ENCODE assay signal across 8 cellular contexts in genomic region chr2:130391058-130391871, GRCh38. TPM values are rescaled to one million over a fixed set of nuclear protein-coding genes. Genes with fewer than 3 reads are reported as not detected.
DNase-seq lines count a peak whose midpoint lies in the region; ATAC-seq, FAIRE-seq and TF ChIP-seq lines count a peak whose summit lies in the region.

No MANE protein-coding gene starts in this region.

- H3K4me3 ChIP-seq in CD4-positive, CD25-positive, alpha-beta regulatory T cell (ENCODE audit: low read depth, low read length): peak overlapping the region; percentile 44
- peak overlapping the region; percentile 65 to 76 (median 70) for H3K4me3 ChIP-seq in H1 (ENCODE audit: extremely low read depth in 1 of 4, insufficient read depth in 2 of 4, low read depth in 3 of 4, low read length in 4 of 4)
- H3K4me3 ChIP-seq in mesenchymal stem cell (ENCODE audit: insufficient read depth in 1 of 2, low read depth in 1 of 2, low read length in 2 of 2): peak overlapping the region; percentile 79 to 84

- no peak overlapping the region for H3K23ac ChIP-seq in H1 (ENCODE audit: insufficient read length)
- H3K23ac ChIP-seq in mesenchymal stem cell (ENCODE audit: low read length in 2 of 2): no peak overlapping the region

- DNase-seq in CD4-positive, CD25-positive, alpha-beta regulatory T cell: peak; percentile 38 to 70 (median 49)
- DNase-seq in NCI-H82 (lab: John Stamatoyannopoulos, UW) (peak; percentile 85), H1 (ENCODE audit: low read depth in 1 of 2, low spot score in 2 of 2) (peak in 1 of 2 experiments; percentile 81), mesenchymal stem cell (peak; percentile 81)
- DNase-seq in activated CD8-positive, alpha-beta T cell treated with anti-CD3 and anti-CD28 coated beads, Interleukin-2, amount 10 ng/mL, durations not matched to agents 7 days and 5 days: peak; percentile 80
- DNase-seq in stimulated activated CD8-positive, alpha-beta memory T cell treated with anti-CD3 and anti-CD28 coated beads, Interleukin-15, amount 100 ng/mL, for 48 hours (ENCODE audit: low read depth in 2 of 2): peak; percentile 61 to 70

- no peak overlapping the region for H4K91ac ChIP-seq in H1 (replicated peaks; ENCODE audit: insufficient read length, low read length)
- peak overlapping the region; percentile 64 for H4K91ac ChIP-seq in mesenchymal stem cell (ENCODE audit: low read length)

- no peaks in the 10 kb centered on the region for H3K79me1 ChIP-seq in H1 (ENCODE audit: low read depth, low read length)
- peaks cover 2% of the 10 kb centered on the region for H3K79me1 ChIP-seq in mesenchymal stem cell (replicated peaks; ENCODE audit: low read length, poor library complexity, severe bottlenecking)

- H3K4me2 ChIP-seq in H1 (ENCODE audit: insufficient read depth in 1 of 2, low read depth in 2 of 2, low read length in 2 of 2) (peak overlapping the region; percentile 77 to 88), mesenchymal stem cell (ENCODE audit: low read length, poor library complexity, severe bottlenecking) (peak overlapping the region; percentile 85)

- H3K9ac ChIP-seq in H1 (replicated peaks in 1 of 4; ENCODE audit: extremely low read depth in 1 of 4, low read depth in 3 of 4, low read length in 3 of 4) (no peak overlapping the region), mesenchymal stem cell (ENCODE audit: low read length) (peak overlapping the region; percentile 86)

- H4K20me1 ChIP-seq in H1 (replicated peaks in 1 of 2; ENCODE audit: control insufficient read depth in 1 of 2, insufficient read depth in 2 of 2, low read length in 2 of 2): peaks cover 0 to 1% of the 10 kb centered on the region in 2 experiments

- no peak overlapping the region; the same call in none of the 2 replicates for H3K18ac ChIP-seq in H1 (ENCODE audit: extremely low read depth, low read length)
- peak overlapping the region; percentile 74 to 96 for H3K18ac ChIP-seq in mesenchymal stem cell (ENCODE audit: low read depth in 1 of 2, low read length in 2 of 2)

- H3K23me2 ChIP-seq in H1 (ENCODE audit: low read depth, low read length): peaks cover 6% of the 10 kb centered on the region; the same call in 1 of the 2 replicates

- H4K8ac ChIP-seq in H1 (ENCODE audit: extremely low read depth, insufficient read depth, low read length) (peak overlapping the region; percentile 25; the same call in 1 of the 2 replicates), mesenchymal stem cell (ENCODE audit: low read length) (peak overlapping the region; percentile 87)

- H3K27me3 Mint-ChIP-seq in CD4-positive, CD25-positive, alpha-beta regulatory T cell: peaks cover 19% of the 10 kb centered on the region
- H3K27me3 Mint-ChIP-seq in activated CD8-positive, alpha-beta T cell treated with anti-CD3 and anti-CD28 coated beads, Interleukin-2, amount 10 ng/mL, durations not matched to agents 7 days and 5 days (ENCODE audit: low read depth): peaks cover 23% of the 10 kb centered on the region

- H3K56ac ChIP-seq in H1 (replicated peaks; ENCODE audit: insufficient read length, low read depth, low read length): peak overlapping the region; percentile 46

- no peak for FAIRE-seq in H1 (lab: Jason Lieb, UNC)

- CTCF ChIA-PET in activated CD8-positive, alpha-beta T cell treated with anti-CD3 and anti-CD28 coated beads, Interleukin-2, amount 10 ng/mL, durations not matched to agents 7 days and 5 days (lab: Charles Lee): interaction anchor here (1.4 to 2.3 kb wide), 2 partner anchors 18 to 47 kb away, joined by 3 to 14 read pairs; no protein-coding TSS in a partner anchor
- CTCF ChIA-PET in H1 (lab: Charles Lee; ENCODE audit: partially characterized antibody): interaction anchor here (4.8 to 5.2 kb wide), 2 partner anchors 13 to 18 kb away, joined by 27 to 34 read pairs; no protein-coding TSS in a partner anchor

- TF ChIP-seq EP300 in H1 (IDR thresholded peaks at IDR 0.05; ENCODE audit: borderline replicate concordance in 1 of 2, low read depth in 2 of 2, low read length in 2 of 2): no peak

- H3K14ac ChIP-seq in H1 (ENCODE audit: insufficient read length) (no peak overlapping the region), mesenchymal stem cell (ENCODE audit: low read length in 2 of 2) (peak overlapping the region in 1 of 2 experiments; percentile 65)

- ATAC-seq in CD4-positive, CD25-positive, alpha-beta regulatory T cell (ENCODE audit: low read depth in 2 of 2): peak; percentile 84
- ATAC-seq in GM19372 (IDR thresholded peaks at IDR 0.05; ENCODE audit: low read depth, unreplicated experiment): peak; percentile 90
- ATAC-seq in HG03457 (IDR thresholded peaks at IDR 0.05; ENCODE audit: unreplicated experiment): peak; percentile 94
- ATAC-seq in activated CD8-positive, alpha-beta T cell treated with anti-CD3 and anti-CD28 coated beads, Interleukin-2, amount 10 ng/mL, durations not matched to agents 7 days and 5 days: peak; percentile 99

- peaks cover 7% of the 10 kb centered on the region for H3K36me3 Mint-ChIP-seq in CD4-positive, CD25-positive, alpha-beta regulatory T cell
- H3K36me3 Mint-ChIP-seq in activated CD8-positive, alpha-beta T cell treated with anti-CD3 and anti-CD28 coated beads, Interleukin-2, amount 10 ng/mL, durations not matched to agents 7 days and 5 days (ENCODE audit: low read depth): peaks cover 10% of the 10 kb centered on the region

- H2AFZ ChIP-seq in H1 (ENCODE audit: low read length) (0 out of 2 replicates have a peak overlapping the region, but pooled peaks have one; percentile 25), mesenchymal stem cell (ENCODE audit: low read depth, low read length) (peak overlapping the region; percentile 69)

- no peaks in the 10 kb centered on the region for H3K9me3 Mint-ChIP-seq in CD4-positive, CD25-positive, alpha-beta regulatory T cell
- no peaks in the 10 kb centered on the region for H3K9me3 Mint-ChIP-seq in activated CD8-positive, alpha-beta T cell treated with anti-CD3 and anti-CD28 coated beads, Interleukin-2, amount 10 ng/mL, durations not matched to agents 7 days and 5 days (ENCODE audit: insufficient read depth)

- no peak for TF ChIP-seq CTCF in H1 (IDR thresholded peaks at IDR 0.05; ENCODE audit: control extremely low read depth in 1 of 3, insufficient read depth in 1 of 3, low read depth in 1 of 3, low read length in 3 of 3)

- no peaks in the 10 kb centered on the region for H3K36me3 ChIP-seq in CD4-positive, CD25-positive, alpha-beta regulatory T cell (ENCODE audit: control insufficient read depth, insufficient read depth, low read length)
- H3K36me3 ChIP-seq in H1 (ENCODE audit: control insufficient read depth in 2 of 4, insufficient read depth in 4 of 4, low read length in 3 of 4) (no peaks in the 10 kb centered on the region), mesenchymal stem cell (ENCODE audit: control insufficient read depth in 1 of 2, insufficient read depth in 2 of 2, low read depth in 1 of 2, low read length in 2 of 2) (no peaks in the 10 kb centered on the region)

- H4K5ac ChIP-seq in H1 (ENCODE audit: insufficient read length, low read depth, low read length): peak overlapping the region; percentile 72

- no peak overlapping the region for H2BK20ac ChIP-seq in H1 (ENCODE audit: low read length)

- H2BK15ac ChIP-seq in H1 (ENCODE audit: low read length) (no peak overlapping the region), mesenchymal stem cell (ENCODE audit: low read depth, poor library complexity, severe bottlenecking) (peak overlapping the region; percentile 26)

- H2BK12ac ChIP-seq in H1 (ENCODE audit: low read depth, low read length) (0 out of 2 replicates have a peak overlapping the region, but pooled peaks have one; percentile 9), mesenchymal stem cell (ENCODE audit: low read length in 2 of 2) (peak overlapping the region; percentile 24 to 40)

- H3K27ac Mint-ChIP-seq in CD4-positive, CD25-positive, alpha-beta regulatory T cell: peak overlapping the region; percentile 32 to 94 (median 84)
- H3K27ac Mint-ChIP-seq in activated CD8-positive, alpha-beta T cell treated with anti-CD3 and anti-CD28 coated beads, Interleukin-2, amount 10 ng/mL, durations not matched to agents 7 days and 5 days: peak overlapping the region; percentile 91

- H2BK120ac ChIP-seq in H1 (replicated peaks; ENCODE audit: low read depth, low read length) (no peak overlapping the region), mesenchymal stem cell (ENCODE audit: low read depth, low read length) (peak overlapping the region; percentile 62)

- WGBS in H1 (ENCODE audit: extremely low coverage in 1 of 2, insufficient coverage in 1 of 2, insufficient read length in 1 of 2, insufficient replicate concordance in 2 of 2, low coverage in 1 of 2, low lambda C conversion rate in 2 of 2, missing lambda C conversion rate in 1 of 2), 2 experiments: 18% methylated on average over 34 of the region's 59 CpGs; no CpG with 5 or more reads in 1 of the 2 experiments
- 4% methylated on average over 58 of the region's 59 CpGs for WGBS in mesenchymal stem cell

- peaks cover 16% of the 10 kb centered on the region for H3K4me1 ChIP-seq in CD4-positive, CD25-positive, alpha-beta regulatory T cell (ENCODE audit: control insufficient read depth, insufficient read depth, low read length, poor library complexity, severe bottlenecking)
- H3K4me1 ChIP-seq in H1 (replicated peaks in 1 of 4; ENCODE audit: control insufficient read depth in 3 of 4, insufficient read depth in 4 of 4, low read length in 3 of 4) (peaks cover 0 to 10% (median 3%) of the 10 kb centered on the region in 4 experiments; a peak in 5 of 7 replicates), mesenchymal stem cell (ENCODE audit: control insufficient read depth, insufficient read depth, low read depth, low read length) (peaks cover 17% of the 10 kb centered on the region)

- H2BK5ac ChIP-seq in H1 (ENCODE audit: low read depth, low read length) (no peak overlapping the region), mesenchymal stem cell (ENCODE audit: low read depth, low read length, poor library complexity, severe bottlenecking) (peak overlapping the region; percentile 88)

- peak overlapping the region; percentile 82 to 91 (median 86) for H3K4me3 Mint-ChIP-seq in CD4-positive, CD25-positive, alpha-beta regulatory T cell
- peak overlapping the region; percentile 86 for H3K4me3 Mint-ChIP-seq in activated CD8-positive, alpha-beta T cell treated with anti-CD3 and anti-CD28 coated beads, Interleukin-2, amount 10 ng/mL, durations not matched to agents 7 days and 5 days

- TF ChIP-seq POLR2A in H1 (IDR thresholded peaks at IDR 0.05; ENCODE audit: control extremely low read depth in 1 of 2, low read depth in 2 of 2, low read length in 2 of 2): no peak

- no peaks in the 10 kb centered on the region for H3K9me3 ChIP-seq in CD4-positive, CD25-positive, alpha-beta regulatory T cell (ENCODE audit: control insufficient read depth in 2 of 2, low read length in 2 of 2)
- no peaks in the 10 kb centered on the region for H3K9me3 ChIP-seq in H1 (ENCODE audit: insufficient read depth in 2 of 2, low read depth in 1 of 2, low read length in 1 of 2)
- no peaks in the 10 kb centered on the region for H3K9me3 ChIP-seq in mesenchymal stem cell (ENCODE audit: control insufficient read depth, low read length)

- H3K27ac ChIP-seq in CD4-positive, CD25-positive, alpha-beta regulatory T cell (ENCODE audit: insufficient read depth, low read length, poor library complexity, severe bottlenecking): no peak overlapping the region
- H3K27ac ChIP-seq in H1 (ENCODE audit: low read depth, low read length): no peak overlapping the region
- peak overlapping the region; percentile 86 for H3K27ac ChIP-seq in mesenchymal stem cell (ENCODE audit: low read length, poor library complexity, severe bottlenecking)

- POLR2A ChIA-PET in activated CD8-positive, alpha-beta T cell treated with anti-CD3 and anti-CD28 coated beads, Interleukin-2, amount 10 ng/mL, durations not matched to agents 7 days and 5 days (lab: Charles Lee): interaction anchor here (0.9 to 3.6 kb wide), 4 partner anchors 18 to 713 kb away, joined by 3 to 20 read pairs (median 8); partner anchors contain the start of gene IMP4
- POLR2A ChIA-PET in H1 (lab: Charles Lee; ENCODE audit: partially characterized antibody): interaction anchor here (1.4 kb wide), 1 partner anchor 19 kb away, joined by 5 read pairs; no protein-coding TSS in a partner anchor

- H3K79me2 ChIP-seq in H1 (ENCODE audit: control insufficient read depth in 1 of 2, insufficient read depth in 2 of 2, low read length in 2 of 2): no peaks in the 10 kb centered on the region

- no peak for TF ChIP-seq RAD21 in H1 (IDR thresholded peaks at IDR 0.05 in 1 of 2, conservative IDR thresholded peaks at IDR 0.05 in 1 of 2; ENCODE audit: low read depth in 2 of 2, low read length in 2 of 2)

- no peaks in the 10 kb centered on the region for H3K27me3 ChIP-seq in CD4-positive, CD25-positive, alpha-beta regulatory T cell (ENCODE audit: control insufficient read depth, insufficient read depth, low read length)
- H3K27me3 ChIP-seq in H1 (replicated peaks in 1 of 4; ENCODE audit: control insufficient read depth in 3 of 4, extremely low read depth in 1 of 4, insufficient read depth in 3 of 4, low read length in 3 of 4) (peaks cover 0 to 14% (median 8%) of the 10 kb centered on the region in 4 experiments; a peak in 4 of 7 replicates), mesenchymal stem cell (ENCODE audit: control insufficient read depth in 1 of 2, insufficient read depth in 1 of 2, low read length in 2 of 2) (no peaks in the 10 kb centered on the region)

- H2AK5ac ChIP-seq in H1 (ENCODE audit: low read depth, low read length): no peak overlapping the region
- H2AK5ac ChIP-seq in mesenchymal stem cell (ENCODE audit: low read length, severe bottlenecking): no peak overlapping the region

- H3K4ac ChIP-seq in H1 (replicated peaks; ENCODE audit: insufficient read length, low read depth, low read length) (no peak overlapping the region), mesenchymal stem cell (ENCODE audit: low read depth in 1 of 2, low read length in 2 of 2) (peak overlapping the region; percentile 77 to 96)

- H3K4me1 Mint-ChIP-seq in CD4-positive, CD25-positive, alpha-beta regulatory T cell: peaks cover 6 to 21% (median 16%) of the 10 kb centered on the region in 4 donors
- peaks cover 21% of the 10 kb centered on the region for H3K4me1 Mint-ChIP-seq in activated CD8-positive, alpha-beta T cell treated with anti-CD3 and anti-CD28 coated beads, Interleukin-2, amount 10 ng/mL, durations not matched to agents 7 days and 5 days (ENCODE audit: low read depth)

RNA-seq across cellular contexts. Expression of gene PTPN18, which starts 35.4 kb away (rescaled TPM):
- total RNA-seq in CD4-positive, CD25-positive, alpha-beta regulatory T cell: 61.3 TPM
- 10 to 100 TPM; 42.2 to 58.3 (median 49.1) TPM for polyA plus RNA-seq in CD4-positive, CD25-positive, alpha-beta regulatory T cell
- 10 to 100 TPM; 67.0 to 71.9 TPM for total RNA-seq in activated CD8-positive, alpha-beta T cell treated with anti-CD3 and anti-CD28 coated beads, Interleukin-2, amount 10 ng/mL, durations not matched to agents 7 days and 5 days
- total RNA-seq in H1 (2021; fragmentation: NEBNext Ultra II Directional; extraction: Animal tissue kit (Norgen Biotek cat#: 25700)): 13.1 and 14.7 TPM in 2 replicates
- 13.2 and 15.6 TPM in 2 replicates for polyA plus RNA-seq in H1 (2011; rRNA removed)
- 13.7 TPM for polyA plus RNA-seq in H1 (2011; cell fraction: cytosol; rRNA removed)
- polyA plus RNA-seq in H1 (2011; cell fraction: nucleus; rRNA removed): 32.1 TPM
- 13.6 to 16.0 TPM (median 14.1 TPM) in 4 replicates for polyA plus RNA-seq in H1 (2012, experiment 1 of 2)
- 11.9 TPM for polyA plus RNA-seq in H1 (2012, experiment 2 of 2)
- polyA plus RNA-seq in H1 (2013, experiment 1 of 2): 12.5 TPM
- 10.5 TPM for polyA plus RNA-seq in H1 (2013, experiment 2 of 2)
- 14.8 and 16.8 TPM in 2 replicates for polyA minus RNA-seq in H1 (2011; rRNA and poly(A)+ RNA removed)
- polyA minus RNA-seq in H1 (2011; cell fraction: cytosol; rRNA and poly(A)+ RNA removed): 4.0 TPM
- polyA minus RNA-seq in H1 (2011; cell fraction: nucleus; rRNA and poly(A)+ RNA removed): 21.0 TPM
- 17.3 TPM for polyA plus RNA-seq in mesenchymal stem cell (2013, experiment 1 of 2)
- 17.3 TPM for polyA plus RNA-seq in mesenchymal stem cell (2013, experiment 2 of 2)

RNA-seq across cellular contexts. Expression of gene IMP4, which starts 48.6 kb away (rescaled TPM):
- total RNA-seq in CD4-positive, CD25-positive, alpha-beta regulatory T cell: 72.4 TPM
- polyA plus RNA-seq in CD4-positive, CD25-positive, alpha-beta regulatory T cell: 100 to 1,000 TPM in 1 of 4 donors, 10 to 100 TPM in 3; 72.9 to 111 (median 77.8) TPM
- total RNA-seq in activated CD8-positive, alpha-beta T cell treated with anti-CD3 and anti-CD28 coated beads, Interleukin-2, amount 10 ng/mL, durations not matched to agents 7 days and 5 days: 10 to 100 TPM; 80.7 to 88.6 TPM
- 93.7 and 96.8 TPM in 2 replicates for total RNA-seq in H1 (2021; fragmentation: NEBNext Ultra II Directional; extraction: Animal tissue kit (Norgen Biotek cat#: 25700))
- polyA plus RNA-seq in H1 (2011; rRNA removed): 194 and 247 TPM in 2 replicates
- polyA plus RNA-seq in H1 (2011; cell fraction: cytosol; rRNA removed): 189 TPM
- polyA plus RNA-seq in H1 (2011; cell fraction: nucleus; rRNA removed): 269 TPM
- 70.7 to 139 TPM (median 137 TPM) in 4 replicates for polyA plus RNA-seq in H1 (2012, experiment 1 of 2)
- 113 TPM for polyA plus RNA-seq in H1 (2012, experiment 2 of 2)
- polyA plus RNA-seq in H1 (2013, experiment 1 of 2): 86.8 TPM
- 83.2 TPM for polyA plus RNA-seq in H1 (2013, experiment 2 of 2)
- polyA minus RNA-seq in H1 (2011; rRNA and poly(A)+ RNA removed): 84.6 and 122 TPM in 2 replicates
- polyA minus RNA-seq in H1 (2011; cell fraction: cytosol; rRNA and poly(A)+ RNA removed): 62.7 TPM
- polyA minus RNA-seq in H1 (2011; cell fraction: nucleus; rRNA and poly(A)+ RNA removed): 90.4 TPM
- polyA plus RNA-seq in mesenchymal stem cell (2013, experiment 1 of 2): 65.5 TPM
- polyA plus RNA-seq in mesenchymal stem cell (2013, experiment 2 of 2): 61.8 TPM
